ENCODE assay signal across 8 cellular contexts in genomic region chr9:36486454-36486932, GRCh38.
A peak's percentile ranks its signal among the peaks of the same experiment; 100 is the strongest.
DNase-seq lines count a peak whose midpoint lies in the region; ATAC-seq, FAIRE-seq and TF ChIP-seq lines count a peak whose summit lies in the region.

No MANE protein-coding gene starts in this region.

- POLR2A ChIA-PET in activated CD4-positive, alpha-beta memory T cell treated with anti-CD3 and anti-CD28 coated beads, Interleukin-2, amount 10 ng/mL, durations not matched to agents 7 days and 5 days (lab: Charles Lee), result interaction anchor here (0.8 to 4.4 kb wide), 17 partner anchors 8 to 295 kb away, joined by 3 to 73 read pairs (median 5); partner anchors contain the start of genes CLTA and RNF38

- peak overlapping the region; percentile 98 for H3K4me2 ChIP-seq in trophoblast cell (ENCODE audit: low read length)

- peak overlapping the region; percentile 82 for H4K91ac ChIP-seq in trophoblast cell (ENCODE audit: low read depth, low read length)

- peaks cover 13% of the 10 kb centered on the region for H3K79me1 ChIP-seq in trophoblast cell (ENCODE audit: low read length)

- peak overlapping the region; percentile 80 for H2BK12ac ChIP-seq in trophoblast cell (ENCODE audit: low read length)

- H3K4ac ChIP-seq in trophoblast cell (ENCODE audit: low read depth, low read length), result peak overlapping the region; percentile 99

- H3K4me3 ChIP-seq in foreskin fibroblast (ENCODE audit: low read depth in 1 of 2, low read length in 2 of 2) (peak overlapping the region; percentile 81 to 85), trophoblast cell (ENCODE audit: low read depth, low read length) (peak overlapping the region; percentile 81)

- peak overlapping the region; percentile 75 for H3K27ac ChIP-seq in trophoblast cell (ENCODE audit: low read depth, low read length)

- no peak for TF ChIP-seq CTCF in foreskin fibroblast (IDR thresholded peaks at IDR 0.05; ENCODE audit: low read depth, low read length)

- H3K4me3 Mint-ChIP-seq in activated CD4-positive, alpha-beta memory T cell treated with anti-CD3 and anti-CD28 coated beads, Interleukin-2, amount 10 ng/mL, durations not matched to agents 7 days and 5 days, result peak overlapping the region; percentile 82

- H2AFZ ChIP-seq in trophoblast cell (ENCODE audit: insufficient read depth, low read length, poor library complexity), result peak overlapping the region; percentile 81

- DNase-seq in NCI-H146 (lab: John Stamatoyannopoulos, UW), result peak; percentile 37
- no peak for DNase-seq in NCI-H146 treated with DMSO at 0.1 percent for 48 hours (lab: John Stamatoyannopoulos, UW; ENCODE audit: unreplicated experiment)
- peak; percentile 17 for DNase-seq in activated CD4-positive, alpha-beta memory T cell treated with anti-CD3 and anti-CD28 coated beads, Interleukin-2, amount 10 ng/mL, durations not matched to agents 7 days and 5 days
- peak; percentile 9 to 47 for DNase-seq in foreskin fibroblast
- DNase-seq in trophoblast cell, result peak in 1 of 2 donors; percentile 36
- no peak for DNase-seq in cerebellar nuclear complex (lab: John Stamatoyannopoulos, UW)
- DNase-seq in GM12892 (ENCODE audit: insufficient read length), result no peak

- peak overlapping the region; percentile 73 for H2BK5ac ChIP-seq in trophoblast cell (ENCODE audit: low read depth, low read length, poor library complexity)

- peaks cover 16% of the 10 kb centered on the region for H3K36me3 Mint-ChIP-seq in activated CD4-positive, alpha-beta memory T cell treated with anti-CD3 and anti-CD28 coated beads, Interleukin-2, amount 10 ng/mL, durations not matched to agents 7 days and 5 days (ENCODE audit: low read depth)

- no peaks in the 10 kb centered on the region for H3K27me3 Mint-ChIP-seq in activated CD4-positive, alpha-beta memory T cell treated with anti-CD3 and anti-CD28 coated beads, Interleukin-2, amount 10 ng/mL, durations not matched to agents 7 days and 5 days

- peak overlapping the region; percentile 70 for H3K27ac Mint-ChIP-seq in activated CD4-positive, alpha-beta memory T cell treated with anti-CD3 and anti-CD28 coated beads, Interleukin-2, amount 10 ng/mL, durations not matched to agents 7 days and 5 days

- peak overlapping the region; percentile 95 for H3K14ac ChIP-seq in trophoblast cell (ENCODE audit: low read length)

- peak overlapping the region; percentile 97 for H3K18ac ChIP-seq in trophoblast cell (ENCODE audit: low read length)

- peaks cover 19% of the 10 kb centered on the region for H3K79me2 ChIP-seq in trophoblast cell (ENCODE audit: control insufficient read depth, insufficient read depth, low read length, poor library complexity)

- peak overlapping the region; percentile 87 for H4K8ac ChIP-seq in trophoblast cell (ENCODE audit: low read depth, low read length)

- CTCF ChIA-PET in activated CD4-positive, alpha-beta memory T cell treated with anti-CD3 and anti-CD28 coated beads, Interleukin-2, amount 10 ng/mL, durations not matched to agents 7 days and 5 days (lab: Charles Lee), result interaction anchor here (0.5 to 2.5 kb wide), 4 partner anchors 10 to 180 kb away, joined by 3 to 10 read pairs (median 6); no protein-coding TSS in a partner anchor

- no peak overlapping the region for H3K23ac ChIP-seq in trophoblast cell (ENCODE audit: low read length)

- H3K9ac ChIP-seq in trophoblast cell (ENCODE audit: low read length), result peak overlapping the region; percentile 28

- ATAC-seq in HG03378 (IDR thresholded peaks at IDR 0.05; ENCODE audit: unreplicated experiment), result peak; percentile 14

- H3K36me3 ChIP-seq in trophoblast cell (ENCODE audit: control insufficient read depth in 1 of 2, insufficient read depth in 2 of 2, low read length in 2 of 2), result no peaks in the 10 kb centered on the region

- FAIRE-seq in GM12892 (lab: Jason Lieb, UNC), result no peak

- H4K12ac ChIP-seq in trophoblast cell (ENCODE audit: low read depth, low read length), result peak overlapping the region; percentile 75

- peaks cover 8 to 11% of the 10 kb centered on the region in 2 experiments for H3K4me1 ChIP-seq in trophoblast cell (ENCODE audit: control insufficient read depth in 1 of 2, insufficient read depth in 2 of 2, low read length in 2 of 2)

- H2AK5ac ChIP-seq in trophoblast cell (ENCODE audit: low read length), result peak overlapping the region; percentile 96

- no peaks in the 10 kb centered on the region for H3K27me3 ChIP-seq in trophoblast cell (ENCODE audit: insufficient read depth, low read length)

- TF ChIP-seq POLR2A in GM12892 (IDR thresholded peaks at IDR 0.05; ENCODE audit: low read depth, low read length), result no peak

- WGBS in trophoblast cell (ENCODE audit: extremely low coverage, insufficient coverage, insufficient read length), result no CpG with 5 or more reads among the region's 22 CpGs

- H3K9me3 Mint-ChIP-seq in activated CD4-positive, alpha-beta memory T cell treated with anti-CD3 and anti-CD28 coated beads, Interleukin-2, amount 10 ng/mL, durations not matched to agents 7 days and 5 days, result no peaks in the 10 kb centered on the region

- H2BK120ac ChIP-seq in trophoblast cell (ENCODE audit: insufficient read depth, low read length, poor library complexity), result peak overlapping the region; percentile 89

- H3K4me1 Mint-ChIP-seq in activated CD4-positive, alpha-beta memory T cell treated with anti-CD3 and anti-CD28 coated beads, Interleukin-2, amount 10 ng/mL, durations not matched to agents 7 days and 5 days, result peaks cover 50% of the 10 kb centered on the region

- no peaks in the 10 kb centered on the region for H3K9me3 ChIP-seq in trophoblast cell (ENCODE audit: insufficient read depth, low read depth, low read length)

Comparison
In these comparisons a context has a peak if more than half of its experiments do, and no peak if none do; other contexts are left out.
1. DNase-seq: peak in NCI-H146 (single experiment), activated CD4-positive, alpha-beta memory T cell treated with anti-CD3 and anti-CD28 coated beads, Interleukin-2, amount 10 ng/mL, durations not matched to agents 7 days and 5 days (single experiment) and foreskin fibroblast (2 of 2); none in NCI-H146 treated with DMSO at 0.1 percent for 48 hours (single experiment), cerebellar nuclear complex (0 of 2) and GM12892 (single experiment).